In genomic region chr1:245915406-245915805, GRCh38 we compare ENCODE assay signal across 12 cellular contexts.
"Had no signal": no experiment of that assay in that cellular context is flagged by ENCODE, and none has a peak within 500 bp of the region (broad histone marks: within the 10 kb centered on the region; RNA-seq: fewer than 3 reads in every experiment).

No MANE protein-coding gene starts in this region.

- DNase-seq: effector memory CD8-positive, alpha-beta T cell; gastrocnemius medialis; islet precursor cell; mammary epithelial cell; naive thymus-derived CD8-positive, alpha-beta T cell; posterior cingulate gyrus; sigmoid colon; stimulated activated CD4-positive, alpha-beta T cell treated with anti-CD3 and anti-CD28 coated beads, Interleukin-2, amount 100 ng/mL, for 24 hours; stimulated activated CD4-positive, alpha-beta T cell treated with anti-CD3 and anti-CD28 coated beads, Interleukin-4, amount 100 ng/mL, for 4 hours; stimulated activated naive B cell treated with anti-CD40 and anti-IgM and Interleukin-4, amounts not matched to agents 10 μg/mL and 1 μg/mL and 100 μg/mL, for 72 hours; stimulated activated naive CD8-positive, alpha-beta T cell treated with anti-CD3 and anti-CD28 coated beads, Interleukin-15, amount 100 ng/mL, for 72 hours; trophoblast cell had no signal
